In genomic region chr16:21222495-21223337, GRCh38 we compare ENCODE assay signal across 2 cellular contexts.
TF ChIP-seq lines count a peak whose summit lies in the region.

No MANE protein-coding gene starts in this region.

TF ChIP-seq in K562, 482 proteins besides CTCF, POLR2A, EP300 and RAD21 (continues in another document):
- TF ChIP-seq ILK (tag; IDR thresholded peaks at IDR 0.05; ENCODE audit: borderline replicate concordance, low read depth) (no peak), TAL1 (IDR thresholded peaks at IDR 0.05) (peak; percentile 20; the same call in 1 of the 2 replicates), FIP1L1 (IDR thresholded peaks at IDR 0.05; ENCODE audit: low read depth, low read length, poor library complexity, severe bottlenecking) (no peak), MEF2A (IDR thresholded peaks at IDR 0.05; ENCODE audit: control insufficient read depth, low read depth, low read length) (no peak), SPI1 (IDR thresholded peaks at IDR 0.05; ENCODE audit: borderline replicate concordance, low read depth, low read length) (no peak), PHB (CRISPR knock-in tag; IDR thresholded peaks at IDR 0.05) (no peak), MAFF (IDR thresholded peaks at IDR 0.05; ENCODE audit: low read length) (no peak), FOXP4 (CRISPR knock-in tag; IDR thresholded peaks at IDR 0.05; ENCODE audit: borderline replicate concordance) (no peak), FOXA3 (CRISPR knock-in tag; conservative IDR thresholded peaks at IDR 0.05 in 1 of 2, IDR thresholded peaks at IDR 0.05 in 1 of 2) (peak; percentile 65 to 94; a peak in 3 of 4 replicates), PTTG1 (tag; IDR thresholded peaks at IDR 0.05; ENCODE audit: low read depth) (0 out of 2 replicates have a peak, but pooled peaks have one; percentile 47), ZBTB49 (CRISPR knock-in tag; IDR thresholded peaks at IDR 0.05; ENCODE audit: borderline replicate concordance) (no peak), CHD1 (IDR thresholded peaks at IDR 0.05; ENCODE audit: low read length) (no peak), ZNF75A (CRISPR knock-in tag; IDR thresholded peaks at IDR 0.05) (no peak), KLF16 (IDR thresholded peaks at IDR 0.05) (no peak), RBM34 (IDR thresholded peaks at IDR 0.05; ENCODE audit: borderline replicate concordance, insufficient read depth, low read length) (no peak), FOXP1 (CRISPR knock-in tag; IDR thresholded peaks at IDR 0.05) (no peak), HNRNPH1 (optimal IDR thresholded peaks at IDR 0.05; ENCODE audit: low read depth, low read length) (no peak), CEBPG (CRISPR knock-in tag; IDR thresholded peaks at IDR 0.05) (no peak), CEBPG (tag; conservative IDR thresholded peaks at IDR 0.05 in 1 of 2, IDR thresholded peaks at IDR 0.05 in 1 of 2) (0 out of 4 replicates have a peak, but pooled peaks of 1 of the 2 experiments have one; percentile 10), NR4A1 (CRISPR knock-in tag; IDR thresholded peaks at IDR 0.05) (no peak), NR4A1 (tag; IDR thresholded peaks at IDR 0.05) (peak; percentile 71), POLR2AphosphoS5 (IDR thresholded peaks at IDR 0.05; ENCODE audit: control insufficient read depth, insufficient read depth, low read depth, low read length) (no peak), ZC3H8 (IDR thresholded peaks at IDR 0.05) (no peak), GABPB2 (CRISPR knock-in tag; conservative IDR thresholded peaks at IDR 0.05) (no peak), SNRNP70 (optimal IDR thresholded peaks at IDR 0.05; ENCODE audit: low read depth, low read length) (no peak), ELK3 (CRISPR knock-in tag; IDR thresholded peaks at IDR 0.05) (no peak), MTA1 (IDR thresholded peaks at IDR 0.05; ENCODE audit: borderline replicate concordance) (no peak), SMARCA4 (IDR thresholded peaks at IDR 0.05) (no peak), SNIP1 (IDR thresholded peaks at IDR 0.05; ENCODE audit: low read depth) (no peak), ZNF785 (CRISPR knock-in tag; IDR thresholded peaks at IDR 0.05) (no peak)
- TF ChIP-seq, protein P1, sequence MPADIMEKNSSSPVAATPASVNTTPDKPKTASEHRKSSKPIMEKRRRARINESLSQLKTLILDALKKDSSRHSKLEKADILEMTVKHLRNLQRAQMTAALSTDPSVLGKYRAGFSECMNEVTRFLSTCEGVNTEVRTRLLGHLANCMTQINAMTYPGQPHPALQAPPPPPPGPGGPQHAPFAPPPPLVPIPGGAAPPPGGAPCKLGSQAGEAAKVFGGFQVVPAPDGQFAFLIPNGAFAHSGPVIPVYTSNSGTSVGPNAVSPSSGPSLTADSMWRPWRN (IDR thresholded peaks at IDR 0.05; ENCODE audit: low read depth), result no peak
- TF ChIP-seq, protein P2, sequence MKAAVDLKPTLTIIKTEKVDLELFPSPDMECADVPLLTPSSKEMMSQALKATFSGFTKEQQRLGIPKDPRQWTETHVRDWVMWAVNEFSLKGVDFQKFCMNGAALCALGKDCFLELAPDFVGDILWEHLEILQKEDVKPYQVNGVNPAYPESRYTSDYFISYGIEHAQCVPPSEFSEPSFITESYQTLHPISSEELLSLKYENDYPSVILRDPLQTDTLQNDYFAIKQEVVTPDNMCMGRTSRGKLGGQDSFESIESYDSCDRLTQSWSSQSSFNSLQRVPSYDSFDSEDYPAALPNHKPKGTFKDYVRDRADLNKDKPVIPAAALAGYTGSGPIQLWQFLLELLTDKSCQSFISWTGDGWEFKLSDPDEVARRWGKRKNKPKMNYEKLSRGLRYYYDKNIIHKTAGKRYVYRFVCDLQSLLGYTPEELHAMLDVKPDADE (conservative IDR thresholded peaks at IDR 0.05; ENCODE audit: control insufficient read depth, low read depth, low read length), result no peak

TF ChIP-seq in SK-N-SH treated with all-trans-retinoic acid at 6 μM for 48 hours, 23 proteins besides CTCF, POLR2A, EP300 and RAD21:
- TF ChIP-seq CREB5 (CRISPR knock-in tag; IDR thresholded peaks at IDR 0.05; ENCODE audit: low read depth) (no peak), OSR1 (CRISPR knock-in tag; IDR thresholded peaks at IDR 0.05) (no peak), ZNF70 (CRISPR knock-in tag; IDR thresholded peaks at IDR 0.05) (no peak), TSHZ2 (CRISPR knock-in tag; IDR thresholded peaks at IDR 0.05) (no peak), SNAI2 (CRISPR knock-in tag; IDR thresholded peaks at IDR 0.05) (no peak), ZNF8 (CRISPR knock-in tag; IDR thresholded peaks at IDR 0.05) (no peak), BACH2 (CRISPR knock-in tag; IDR thresholded peaks at IDR 0.05; ENCODE audit: borderline replicate concordance) (no peak), PPARA (CRISPR knock-in tag; IDR thresholded peaks at IDR 0.05; ENCODE audit: borderline replicate concordance) (no peak), TOX (CRISPR knock-in tag; IDR thresholded peaks at IDR 0.05; ENCODE audit: borderline replicate concordance) (no peak), ARNTL (CRISPR knock-in tag; IDR thresholded peaks at IDR 0.05; ENCODE audit: borderline replicate concordance, low read depth) (no peak), ESRRG (CRISPR knock-in tag; IDR thresholded peaks at IDR 0.05) (no peak), ZC3H10 (CRISPR knock-in tag; IDR thresholded peaks at IDR 0.05) (no peak), GLIS3 (CRISPR knock-in tag; IDR thresholded peaks at IDR 0.05) (no peak), PATZ1 (CRISPR knock-in tag; IDR thresholded peaks at IDR 0.05; ENCODE audit: borderline replicate concordance) (no peak), CSRNP3 (CRISPR knock-in tag; IDR thresholded peaks at IDR 0.05) (no peak), ZFP30 (CRISPR knock-in tag; IDR thresholded peaks at IDR 0.05) (no peak), ISL1 (CRISPR knock-in tag; IDR thresholded peaks at IDR 0.05) (no peak), POU6F1 (CRISPR knock-in tag; IDR thresholded peaks at IDR 0.05; ENCODE audit: borderline replicate concordance, low read depth) (no peak), ZFP3 (CRISPR knock-in tag; IDR thresholded peaks at IDR 0.05) (no peak), ZNF565 (CRISPR knock-in tag; conservative IDR thresholded peaks at IDR 0.05; ENCODE audit: low read depth) (no peak)
TF ChIP-seq in SK-N-SH treated with all-trans-retinoic acid at 6 μM for 48 hours: peak in this region for 0.
